Comparison of ENCODE assay signal across 2 cellular contexts in the genomic region with DNA sequence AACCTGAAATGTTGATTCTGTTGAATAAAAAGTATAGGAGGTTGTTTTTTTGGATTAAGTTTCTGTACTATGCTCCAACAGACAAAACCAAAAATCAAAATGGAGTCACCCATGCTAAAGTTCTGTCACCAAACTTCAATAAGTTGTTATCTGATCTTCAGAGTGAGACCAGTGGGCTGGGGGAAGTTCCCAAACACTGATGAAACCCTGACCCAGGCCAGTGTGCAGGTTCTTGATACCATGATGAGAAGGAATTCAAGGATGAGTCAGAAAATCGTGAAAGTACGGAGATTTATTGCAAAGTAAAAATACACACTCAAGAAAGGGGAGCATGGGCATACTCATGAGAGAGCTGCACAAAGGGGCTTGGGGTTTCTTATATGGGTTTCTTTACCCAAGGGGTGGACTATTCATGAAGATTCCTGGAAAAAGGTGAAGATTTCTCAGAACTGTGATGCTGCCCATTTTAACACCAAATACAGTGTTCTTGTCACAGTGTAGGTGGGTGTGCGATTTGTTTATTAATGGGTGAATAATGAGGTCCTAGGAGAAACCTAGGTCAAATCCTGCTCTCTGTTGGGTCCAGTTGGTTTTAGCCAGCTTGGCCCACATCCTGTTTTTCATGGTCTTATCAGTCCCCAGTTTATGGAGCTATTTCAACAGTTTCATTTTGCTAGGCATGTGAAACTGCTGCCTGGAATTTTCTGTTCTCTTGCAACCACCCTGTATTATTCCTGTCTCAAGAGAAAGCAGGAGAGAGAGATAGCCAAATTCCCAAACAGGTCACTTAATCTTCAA.
TF ChIP-seq lines count a peak whose summit lies in the region.

No MANE protein-coding gene starts in this region.

TF ChIP-seq in IMR-90, 13 proteins besides CTCF, POLR2A, EP300 and RAD21:
- no peak for TF ChIP-seq MAZ (IDR thresholded peaks at IDR 0.05; ENCODE audit: borderline replicate concordance, low read depth, low read length)
- TF ChIP-seq CEBPB (IDR thresholded peaks at IDR 0.05; ENCODE audit: low read depth, low read length), result no peak
- no peak for TF ChIP-seq MXI1 (IDR thresholded peaks at IDR 0.05; ENCODE audit: borderline replicate concordance, low read depth, low read length)
TF ChIP-seq in IMR-90: peak in this region for 0.

TF ChIP-seq in GM12878, 131 proteins besides CTCF, POLR2A, EP300 and RAD21:
- TF ChIP-seq SPI1 (IDR thresholded peaks at IDR 0.05; ENCODE audit: borderline replicate concordance, insufficient read depth, low read depth, low read length), result peak; percentile 38; the same call in 1 of the 2 replicates
- no peak for TF ChIP-seq HDAC6 (IDR thresholded peaks at IDR 0.05; ENCODE audit: unreplicated experiment)
